Comparison of ENCODE assay signal across 1 cellular context in the genomic region with DNA sequence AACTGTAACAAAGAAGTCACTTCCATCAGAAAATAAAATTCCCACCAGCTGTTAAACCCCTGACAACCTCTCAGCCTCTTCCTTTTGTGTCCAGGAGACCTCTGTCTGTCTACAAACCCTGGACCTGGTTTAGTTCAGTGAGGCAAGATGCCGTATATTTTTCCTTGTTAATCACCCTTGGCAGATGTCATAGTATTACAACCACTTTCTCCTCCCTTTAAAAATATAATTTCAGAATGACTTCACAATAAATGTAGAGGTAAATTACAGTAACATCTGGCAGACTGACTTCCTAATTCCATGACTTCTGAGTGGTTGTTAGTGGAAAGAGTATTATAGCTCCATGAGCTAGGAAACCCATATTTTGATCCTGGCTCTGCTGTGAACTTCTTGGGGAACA.
TF ChIP-seq lines count a peak whose summit lies in the region.

No MANE protein-coding gene starts in this region.

TF ChIP-seq in IMR-90, 13 proteins besides CTCF, POLR2A, EP300 and RAD21:
- TF ChIP-seq RCOR1 (IDR thresholded peaks at IDR 0.05; ENCODE audit: insufficient replicate concordance, low read length) (no peak), CHD1 (IDR thresholded peaks at IDR 0.05; ENCODE audit: low read depth, low read length) (no peak), RFX5 (IDR thresholded peaks at IDR 0.05; ENCODE audit: low read depth, low read length) (no peak), MAZ (IDR thresholded peaks at IDR 0.05; ENCODE audit: borderline replicate concordance, low read depth, low read length) (no peak), FOS (IDR thresholded peaks at IDR 0.05; ENCODE audit: low read depth, low read length) (no peak), NFE2L2 (IDR thresholded peaks at IDR 0.05; ENCODE audit: low read depth, low read length) (no peak), USF2 (IDR thresholded peaks at IDR 0.05; ENCODE audit: low read depth, low read length) (no peak), CEBPB (IDR thresholded peaks at IDR 0.05; ENCODE audit: low read depth, low read length) (no peak), BHLHE40 (IDR thresholded peaks at IDR 0.05; ENCODE audit: low read depth, low read length) (no peak), MXI1 (IDR thresholded peaks at IDR 0.05; ENCODE audit: borderline replicate concordance, low read depth, low read length) (no peak), SMC3 (IDR thresholded peaks at IDR 0.05; ENCODE audit: low read depth, low read length) (no peak)
- TF ChIP-seq, protein P1, sequence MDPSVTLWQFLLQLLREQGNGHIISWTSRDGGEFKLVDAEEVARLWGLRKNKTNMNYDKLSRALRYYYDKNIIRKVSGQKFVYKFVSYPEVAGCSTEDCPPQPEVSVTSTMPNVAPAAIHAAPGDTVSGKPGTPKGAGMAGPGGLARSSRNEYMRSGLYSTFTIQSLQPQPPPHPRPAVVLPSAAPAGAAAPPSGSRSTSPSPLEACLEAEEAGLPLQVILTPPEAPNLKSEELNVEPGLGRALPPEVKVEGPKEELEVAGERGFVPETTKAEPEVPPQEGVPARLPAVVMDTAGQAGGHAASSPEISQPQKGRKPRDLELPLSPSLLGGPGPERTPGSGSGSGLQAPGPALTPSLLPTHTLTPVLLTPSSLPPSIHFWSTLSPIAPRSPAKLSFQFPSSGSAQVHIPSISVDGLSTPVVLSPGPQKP (IDR thresholded peaks at IDR 0.05; ENCODE audit: borderline replicate concordance, low read depth, low read length): no peak
